23 cellular contexts compared by ENCODE assay signal in the genomic region with DNA sequence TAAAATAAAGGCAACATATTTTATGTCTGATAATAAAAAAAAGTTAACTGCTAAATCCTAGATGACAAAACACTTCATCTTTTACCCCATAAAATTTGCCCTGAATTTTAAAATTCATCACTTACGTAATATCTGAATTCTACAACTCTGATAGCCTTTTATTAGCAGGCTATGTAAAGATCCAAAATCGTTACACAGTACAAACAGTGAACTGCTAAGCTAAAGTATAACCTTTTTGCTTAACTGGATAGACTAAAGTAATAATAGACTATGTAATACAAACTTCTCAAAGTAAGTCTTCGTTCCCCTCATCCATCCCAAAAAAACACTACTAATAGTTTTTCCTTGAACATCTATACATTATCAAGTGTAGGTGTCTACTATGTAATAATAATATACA. TPM values are rescaled to one million over a fixed set of nuclear protein-coding genes. Genes with fewer than 3 reads are reported as not detected.
DNase-seq lines count a peak whose midpoint lies in the region; ATAC-seq, FAIRE-seq and TF ChIP-seq lines count a peak whose summit lies in the region.
"Had no signal": no experiment of that assay in that cellular context is flagged by ENCODE, and none has a peak within 500 bp of the region (broad histone marks: within the 10 kb centered on the region; RNA-seq: fewer than 3 reads in every experiment).

No MANE protein-coding gene starts in this region.

- no peak for DNase-seq in right lobe of liver
- no peak for DNase-seq in HepG2 (ENCODE audit: low spot score)
- DNase-seq in smooth muscle cell (lab: John Stamatoyannopoulos, UW; ENCODE audit: unreplicated experiment), result no peak
- DNase-seq in HuH-7 (ENCODE audit: low spot score), result no peak
- no peak for DNase-seq in left ventricle myocardium inferior
- DNase-seq: Caco-2; CD4-positive, CD25-positive, alpha-beta regulatory T cell; CD8-positive, alpha-beta T cell; DMS53; DMS79 treated with DMSO at 0.1 percent for 48 hours; GF-D8; H9 had no signal

- H2AFZ ChIP-seq in HepG2 (ENCODE audit: low read length), result no peak overlapping the region
- H2AFZ ChIP-seq in smooth muscle cell (ENCODE audit: low read depth), result no peak overlapping the region
- H2AFZ ChIP-seq: GM23338 had no signal

- TF ChIP-seq EP300 in HepG2 (IDR thresholded peaks at IDR 0.05; ENCODE audit: low read depth in 2 of 2, low read length in 2 of 2) (no peak), HepG2 (CRISPR knock-in tag; IDR thresholded peaks at IDR 0.05; ENCODE audit: borderline replicate concordance) (no peak)

- H3K27ac ChIP-seq in right lobe of liver (peak overlapping the region in 2 of 3 donors; percentile 69 to 82), HepG2 (ENCODE audit: extremely low read length, insufficient read depth, low read length) (no peak overlapping the region), smooth muscle cell (ENCODE audit: low read depth) (peak overlapping the region; percentile 27), left ventricle myocardium inferior (replicated peaks) (no peak overlapping the region)
- H3K27ac ChIP-seq: 22Rv1, BLaER1, C4-2B had no signal

- FAIRE-seq in HepG2 (lab: Jason Lieb, UNC) (no peak), islet of Langerhans (lab: Jason Lieb, UNC) (peak; percentile 38)
- FAIRE-seq: A204.1, GM12891, GM18507 had no signal

- ATAC-seq in right lobe of liver (peak; percentile 50 to 61 (median 57)), HepG2 (no peak), HG03097 (IDR thresholded peaks at IDR 0.05; ENCODE audit: low FRiP score, unreplicated experiment) (no peak)
- ATAC-seq: CD8-positive, alpha-beta T cell; GM23338; HCT116 had no signal

- H3K9ac ChIP-seq in HepG2 (ENCODE audit: insufficient read depth, low read depth, low read length), result no peak overlapping the region
- no peak overlapping the region for H3K9ac ChIP-seq in smooth muscle cell (ENCODE audit: low read depth)
- H3K9ac ChIP-seq: BLaER1 had no signal

- TF ChIP-seq POLR2A in right lobe of liver (IDR thresholded peaks at IDR 0.05) (no peak), HepG2 (IDR thresholded peaks at IDR 0.05; ENCODE audit: insufficient read depth in 1 of 2, low read depth in 2 of 2, low read length in 2 of 2) (no peak)

- H3K4me3 ChIP-seq in right lobe of liver, result peak overlapping the region in 1 of 3 donors; percentile 22
- H3K4me3 ChIP-seq in HepG2 (replicated peaks in 1 of 3; ENCODE audit: insufficient read depth in 1 of 3, low read depth in 2 of 3, low read length in 3 of 3), result no peak overlapping the region
- no peak overlapping the region for H3K4me3 ChIP-seq in smooth muscle cell
- H3K4me3 ChIP-seq in left ventricle myocardium inferior, result no peak overlapping the region
- H3K4me3 ChIP-seq: BLaER1, GM23338 had no signal

- H3K79me2 ChIP-seq in HepG2 (ENCODE audit: insufficient read depth, low read length), result no peaks in the 10 kb centered on the region
- H3K79me2 ChIP-seq in smooth muscle cell (ENCODE audit: low read depth), result peaks cover 35% of the 10 kb centered on the region

- H3K27me3 ChIP-seq in right lobe of liver (no peaks in the 10 kb centered on the region), HepG2 (ENCODE audit: control insufficient read depth in 1 of 2, insufficient read depth in 2 of 2, low read length in 2 of 2) (no peaks in the 10 kb centered on the region), smooth muscle cell (ENCODE audit: low read depth) (no peaks in the 10 kb centered on the region), left ventricle myocardium inferior (ENCODE audit: low read depth) (no peaks in the 10 kb centered on the region)
- H3K27me3 ChIP-seq: BLaER1 had no signal

- CTCF ChIA-PET in HepG2 (lab: Yijun Ruan, JAX; ENCODE audit: low intra/inter-chr PET ratio, low total read pairs), result no interaction called here

- POLR2A ChIA-PET in HepG2 (lab: Yijun Ruan, JAX), result no interaction called here

- in situ Hi-C loops in HepG2 (cut with HindIII; ENCODE audit: extremely low pct_ligation_motif_present, low pct_unique_long_range_greater_than_20kb), result no loop called here

- H3K36me3 ChIP-seq in right lobe of liver, result no peaks in the 10 kb centered on the region
- no peaks in the 10 kb centered on the region for H3K36me3 ChIP-seq in HepG2 (replicated peaks in 1 of 2; ENCODE audit: control insufficient read depth in 1 of 2, insufficient read depth in 2 of 2, low read length in 2 of 2)
- H3K36me3 ChIP-seq in smooth muscle cell (ENCODE audit: low read depth), result no peaks in the 10 kb centered on the region
- no peaks in the 10 kb centered on the region for H3K36me3 ChIP-seq in left ventricle myocardium inferior
- H3K36me3 ChIP-seq: BLaER1 had no signal

- no TSS peak for BruUV-seq in HepG2 (replicated peaks; lab: Mats Ljungman, UMichigan)

- H3K9me3 ChIP-seq in right lobe of liver (no peaks in the 10 kb centered on the region), HepG2 (ENCODE audit: low read length) (no peaks in the 10 kb centered on the region), smooth muscle cell (replicated peaks; ENCODE audit: low read depth) (no peaks in the 10 kb centered on the region), left ventricle myocardium inferior (replicated peaks) (no peaks in the 10 kb centered on the region)
- H3K9me3 ChIP-seq: BLaER1, Caco-2 had no signal

- TF ChIP-seq CTCF in right lobe of liver (IDR thresholded peaks at IDR 0.05), result no peak
- no peak for TF ChIP-seq CTCF in HepG2 (CRISPR knock-in tag; IDR thresholded peaks at IDR 0.05)
- TF ChIP-seq CTCF in smooth muscle cell (IDR thresholded peaks at IDR 0.05; ENCODE audit: borderline replicate concordance, insufficient read depth, poor library complexity, severe bottlenecking), result no peak
- TF ChIP-seq CTCF in left ventricle myocardium inferior (IDR thresholded peaks at IDR 0.05; ENCODE audit: borderline replicate concordance), result no peak

- H3K4me2 ChIP-seq in HepG2 (ENCODE audit: low read depth, low read length) (no peak overlapping the region), smooth muscle cell (no peak overlapping the region)
- H3K4me2 ChIP-seq: BLaER1, GM23338 had no signal

- peaks cover 0 to 26% (median 7%) of the 10 kb centered on the region in 4 donors for H3K4me1 ChIP-seq in right lobe of liver
- H3K4me1 ChIP-seq in HepG2 (ENCODE audit: insufficient read depth, low read length), result peaks cover 32% of the 10 kb centered on the region
- peaks cover 34% of the 10 kb centered on the region for H3K4me1 ChIP-seq in smooth muscle cell (ENCODE audit: low read depth)
- peaks cover 38% of the 10 kb centered on the region for H3K4me1 ChIP-seq in left ventricle myocardium inferior

- no peaks in the 10 kb centered on the region for H3F3A ChIP-seq in smooth muscle cell (ENCODE audit: low read depth)

- intact Hi-C loops in right lobe of liver (cut with DNase I), result no loop called here
- intact Hi-C loops in HepG2 (cut with micrococcal nuclease; ENCODE audit: unreplicated experiment), result no loop called here
- intact Hi-C loops in left ventricle myocardium inferior (cut with micrococcal nuclease), result no loop called here

- no peak for TF ChIP-seq RAD21 in HepG2 (CRISPR knock-in tag; IDR thresholded peaks at IDR 0.05)

- WGBS in right lobe of liver (ENCODE audit: insufficient coverage, low coverage, low lambda C conversion rate, missing lambda C conversion rate), result 18% methylated on average over 3 of the region's 3 CpGs
- 96% methylated on average over 3 of the region's 3 CpGs for WGBS in HepG2 (ENCODE audit: low lambda C conversion rate)
- 86% methylated on average over 3 of the region's 3 CpGs for WGBS in smooth muscle cell (ENCODE audit: low lambda C conversion rate)

- H4K20me1 ChIP-seq in HepG2 (ENCODE audit: insufficient read depth, low read length) (no peaks in the 10 kb centered on the region), smooth muscle cell (ENCODE audit: low read depth) (peaks cover 15% of the 10 kb centered on the region)
- H4K20me1 ChIP-seq: BLaER1 had no signal

TF ChIP-seq in HepG2, 621 proteins besides CTCF, POLR2A, EP300 and RAD21:
- TF ChIP-seq, protein P1, sequence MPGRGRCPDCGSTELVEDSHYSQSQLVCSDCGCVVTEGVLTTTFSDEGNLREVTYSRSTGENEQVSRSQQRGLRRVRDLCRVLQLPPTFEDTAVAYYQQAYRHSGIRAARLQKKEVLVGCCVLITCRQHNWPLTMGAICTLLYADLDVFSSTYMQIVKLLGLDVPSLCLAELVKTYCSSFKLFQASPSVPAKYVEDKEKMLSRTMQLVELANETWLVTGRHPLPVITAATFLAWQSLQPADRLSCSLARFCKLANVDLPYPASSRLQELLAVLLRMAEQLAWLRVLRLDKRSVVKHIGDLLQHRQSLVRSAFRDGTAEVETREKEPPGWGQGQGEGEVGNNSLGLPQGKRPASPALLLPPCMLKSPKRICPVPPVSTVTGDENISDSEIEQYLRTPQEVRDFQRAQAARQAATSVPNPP (CRISPR knock-in tag; IDR thresholded peaks at IDR 0.05), result no peak
- TF ChIP-seq ZNF501 (CRISPR knock-in tag; IDR thresholded peaks at IDR 0.05), result no peak

RNA-seq across cellular contexts. Expression of gene SH3RF1, which starts 49.1 kb away (rescaled TPM):
- 10 to 100 TPM in 1 of 6 experiments, 1 to 10 TPM in 5; 5.5 to 11.0 (median 7.3) TPM for total RNA-seq in right lobe of liver
- 3.2 and 3.8 TPM in 2 replicates for total RNA-seq in HepG2 (2016; rRNA removed; fragmentation: Illumina TruSeq; extraction: Trizol)
- total RNA-seq in HepG2 (2016; cell fraction: cytosol; rRNA removed; fragmentation: Illumina TruSeq; extraction: Trizol; ENCODE audit: low read depth), result 1.3 and 2.3 TPM in 2 replicates
- 3.0 and 3.3 TPM in 2 replicates for total RNA-seq in HepG2 (2016; cell fraction: insoluble cytoplasmic fraction; rRNA removed; fragmentation: Illumina TruSeq; extraction: Trizol)
- 2.4 and 2.6 TPM in 2 replicates for total RNA-seq in HepG2 (2016; cell fraction: membrane; rRNA removed; fragmentation: Illumina TruSeq; extraction: Trizol)
- total RNA-seq in HepG2 (2016; cell fraction: nucleus; rRNA removed; fragmentation: Illumina TruSeq; extraction: Trizol), result 7.0 and 12.0 TPM in 2 replicates
- polyA plus RNA-seq in HepG2 (2011; rRNA removed), result 3.1 and 3.2 TPM in 2 replicates
- polyA plus RNA-seq in HepG2 (2011; cell fraction: cytosol; rRNA removed), result 1.9 and 2.5 TPM in 2 replicates
- 5.0 and 7.8 TPM in 2 replicates for polyA plus RNA-seq in HepG2 (2011; cell fraction: nucleus; rRNA removed)
- polyA plus RNA-seq in HepG2 (2012), result 1.9 and 2.2 TPM in 2 replicates
- polyA plus RNA-seq in HepG2 (2016; cell fraction: cytosol; fragmentation: Illumina TruSeq; extraction: Trizol; ENCODE audit: low read depth), result 0.23 and 0.25 TPM in 2 replicates
- 2.4 and 2.7 TPM in 2 replicates for polyA plus RNA-seq in HepG2 (2016; cell fraction: insoluble cytoplasmic fraction; fragmentation: Illumina TruSeq; extraction: Trizol; ENCODE audit: low read depth)
- polyA plus RNA-seq in HepG2 (2016; cell fraction: membrane; fragmentation: Illumina TruSeq; extraction: Trizol; ENCODE audit: low read depth), result 0.74 and 0.91 TPM in 2 replicates
- 2.8 and 3.6 TPM in 2 replicates for polyA plus RNA-seq in HepG2 (2016; cell fraction: nucleus; fragmentation: Illumina TruSeq; extraction: Trizol; ENCODE audit: insufficient read depth, low read depth)
- polyA minus RNA-seq in HepG2 (2011; rRNA and poly(A)+ RNA removed; ENCODE audit: low replicate concordance), result 25.0 and 59.0 TPM in 2 replicates
- 4.5 and 7.2 TPM in 2 replicates for polyA minus RNA-seq in HepG2 (2011; cell fraction: cytosol; rRNA and poly(A)+ RNA removed)
- 26.3 and 31.1 TPM in 2 replicates for polyA minus RNA-seq in HepG2 (2011; cell fraction: nucleus; rRNA and poly(A)+ RNA removed)
- total RNA-seq in smooth muscle cell, result 5.2 and 10.2 TPM in 2 replicates
- 9.4 and 17.9 TPM in 2 replicates for polyA plus RNA-seq in smooth muscle cell
- 8.8 TPM for total RNA-seq in left ventricle myocardium inferior
- total RNA-seq: CD8-positive, alpha-beta T cell; G401 had no signal
- polyA plus RNA-seq: CD4-positive, CD25-positive, alpha-beta regulatory T cell had no signal

Comparison
In these comparisons a context has a peak if more than half of its experiments do, and no peak if none do; other contexts are left out.
1. ATAC-seq: peak in right lobe of liver (4 of 4); none in HepG2 (single experiment) and HG03097 (single experiment).
2. H3K27ac ChIP-seq: peak in right lobe of liver (2 of 3) and smooth muscle cell (single experiment); none in HepG2 (single experiment) and left ventricle myocardium inferior (single experiment).